ENCODE assay signal across 8 cellular contexts in the genomic region with DNA sequence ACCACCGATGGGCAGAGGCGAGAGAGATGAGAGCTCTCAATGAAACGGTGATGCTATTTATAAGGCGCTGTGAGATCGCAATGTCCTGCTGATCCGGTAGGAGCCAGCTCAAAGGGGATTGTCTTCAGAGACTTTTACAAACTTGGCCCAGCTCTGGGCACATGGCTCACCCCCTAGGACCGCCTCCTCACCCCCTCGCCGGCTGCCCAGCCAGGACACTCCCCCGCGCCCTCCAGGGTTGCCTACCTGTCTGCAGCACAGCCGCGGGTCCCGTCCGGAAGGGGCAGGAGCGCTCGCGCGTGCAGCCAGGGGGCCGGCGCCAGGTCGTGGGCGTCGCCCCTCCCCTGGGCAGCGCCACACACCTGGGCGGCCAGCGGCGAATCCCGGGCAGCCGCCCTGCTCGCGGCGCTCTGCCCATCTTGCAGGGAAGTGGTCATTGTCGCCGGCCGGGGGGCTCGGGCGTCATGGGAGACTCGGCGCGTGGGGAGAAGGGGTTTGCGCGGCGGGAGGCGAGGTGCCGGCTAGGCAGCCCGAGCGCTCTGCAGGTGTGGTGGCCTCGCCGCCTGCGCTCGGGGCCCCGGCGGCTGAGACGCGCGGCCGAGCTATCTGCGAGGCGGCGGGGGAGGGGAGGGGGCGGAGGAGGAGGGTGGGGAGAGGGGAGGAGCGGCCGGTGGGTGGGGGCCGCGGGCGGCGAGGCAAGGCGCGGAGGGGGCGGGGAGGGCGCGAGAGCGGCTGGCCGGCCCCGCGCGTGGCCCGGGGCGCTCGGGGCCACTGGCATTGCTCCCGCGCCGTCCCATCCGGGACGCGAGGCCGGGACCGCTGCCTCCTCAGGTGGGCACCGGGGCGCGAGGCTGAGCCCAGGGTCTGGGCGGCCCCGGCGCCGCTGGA. TPM values are rescaled to one million over a fixed set of nuclear protein-coding genes. Genes with fewer than 3 reads are reported as not detected.
DNase-seq lines count a peak whose midpoint lies in the region; ATAC-seq, FAIRE-seq and TF ChIP-seq lines count a peak whose summit lies in the region.

A gene (minus strand): TSS at position 610 of the 888 bp plus-strand sequence. CDS start 173 bp downstream, at position 437.

- TF ChIP-seq CTCF in astrocyte of the spinal cord (IDR thresholded peaks at IDR 0.05; ENCODE audit: low read depth, low read length): no peak

- H3K9me3 ChIP-seq in MG63 (no peaks in the 10 kb centered on the region), small intestine (ENCODE audit: control insufficient read depth, low read depth) (no peaks in the 10 kb centered on the region)

- no peak within 1 kb of the TSS for H3K27ac ChIP-seq in small intestine (ENCODE audit: low read depth in 1 of 2, low read length in 1 of 2)

- ATAC-seq in GM18858 (IDR thresholded peaks at IDR 0.05; ENCODE audit: unreplicated experiment): no peak
- ATAC-seq in HG02642 (IDR thresholded peaks at IDR 0.05; ENCODE audit: poor library complexity, unreplicated experiment): no peak

- H3K4me1 ChIP-seq in small intestine (ENCODE audit: control insufficient read depth in 2 of 2, insufficient read depth in 1 of 2, low read depth in 1 of 2, low read length in 1 of 2): no peaks in the 10 kb centered on the region

- WGBS in small intestine, 3 donors: 1 to 2% (median 1%) methylated on average over 30 to 95 of the region's 96 CpGs

- H3K27me3 ChIP-seq in MG63: no peaks in the 10 kb centered on the region
- peaks cover 0 to 3% of the 10 kb centered on the region in 2 donors for H3K27me3 ChIP-seq in small intestine (ENCODE audit: control insufficient read depth in 2 of 2, insufficient read depth in 2 of 2, low read length in 2 of 2)

- H3K4me3 ChIP-seq in MG63 (peak within 1 kb of the TSS; percentile 52), astrocyte of the spinal cord (ENCODE audit: low read depth, low read length) (peak within 1 kb of the TSS; percentile 48), small intestine (ENCODE audit: low read depth in 1 of 2, low read length in 2 of 2) (peak within 1 kb of the TSS; percentile 19 to 66)

- DNase-seq in DMS153 treated with DMSO at 0.1 percent for 48 hours (lab: John Stamatoyannopoulos, UW; ENCODE audit: unreplicated experiment) (peak; percentile 55), MG63 (peak; percentile 59), astrocyte of the spinal cord (ENCODE audit: low read depth, low spot score) (peak; percentile 10), islet precursor cell (peak; percentile 92), small intestine (peak; percentile 32)
- DNase-seq in effector CD8-positive, alpha-beta T cell (lab: John Stamatoyannopoulos, UW): no peak

- H3K36me3 ChIP-seq in MG63: no peaks in the 10 kb centered on the region
- no peaks in the 10 kb centered on the region for H3K36me3 ChIP-seq in small intestine (ENCODE audit: control insufficient read depth in 2 of 2, insufficient read depth in 2 of 2, low read length in 2 of 2)

- in situ Hi-C loops in astrocyte of the spinal cord (cut with HindIII; ENCODE audit: low sequenced_read_pairs): no loop called here

- FAIRE-seq in small intestine (lab: Jason Lieb, UNC): no peak

RNA-seq across cellular contexts. Expression of the gene that starts here (rescaled TPM):
- total RNA-seq in MG63 (2014; rRNA removed; shearing (Covaris generic); ENCODE audit: low replicate concordance): 1.1 and 1.4 TPM in 2 replicates
- polyA plus RNA-seq in small intestine: 1 to 10 TPM in 1 of 3 donors, under 1 TPM in 1, not detected in 1; 0.45 to 2.0 TPM
